ENCODE assay signal across 2 cellular contexts in genomic region chr7:127702253-127702652, GRCh38.
TF ChIP-seq lines count a peak whose summit lies in the region.

No MANE protein-coding gene starts in this region.

TF ChIP-seq in SK-N-SH treated with all-trans-retinoic acid at 6 μM for 48 hours, 23 proteins besides CTCF, POLR2A, EP300 and RAD21 (continued from another document):
- TF ChIP-seq, protein P1, sequence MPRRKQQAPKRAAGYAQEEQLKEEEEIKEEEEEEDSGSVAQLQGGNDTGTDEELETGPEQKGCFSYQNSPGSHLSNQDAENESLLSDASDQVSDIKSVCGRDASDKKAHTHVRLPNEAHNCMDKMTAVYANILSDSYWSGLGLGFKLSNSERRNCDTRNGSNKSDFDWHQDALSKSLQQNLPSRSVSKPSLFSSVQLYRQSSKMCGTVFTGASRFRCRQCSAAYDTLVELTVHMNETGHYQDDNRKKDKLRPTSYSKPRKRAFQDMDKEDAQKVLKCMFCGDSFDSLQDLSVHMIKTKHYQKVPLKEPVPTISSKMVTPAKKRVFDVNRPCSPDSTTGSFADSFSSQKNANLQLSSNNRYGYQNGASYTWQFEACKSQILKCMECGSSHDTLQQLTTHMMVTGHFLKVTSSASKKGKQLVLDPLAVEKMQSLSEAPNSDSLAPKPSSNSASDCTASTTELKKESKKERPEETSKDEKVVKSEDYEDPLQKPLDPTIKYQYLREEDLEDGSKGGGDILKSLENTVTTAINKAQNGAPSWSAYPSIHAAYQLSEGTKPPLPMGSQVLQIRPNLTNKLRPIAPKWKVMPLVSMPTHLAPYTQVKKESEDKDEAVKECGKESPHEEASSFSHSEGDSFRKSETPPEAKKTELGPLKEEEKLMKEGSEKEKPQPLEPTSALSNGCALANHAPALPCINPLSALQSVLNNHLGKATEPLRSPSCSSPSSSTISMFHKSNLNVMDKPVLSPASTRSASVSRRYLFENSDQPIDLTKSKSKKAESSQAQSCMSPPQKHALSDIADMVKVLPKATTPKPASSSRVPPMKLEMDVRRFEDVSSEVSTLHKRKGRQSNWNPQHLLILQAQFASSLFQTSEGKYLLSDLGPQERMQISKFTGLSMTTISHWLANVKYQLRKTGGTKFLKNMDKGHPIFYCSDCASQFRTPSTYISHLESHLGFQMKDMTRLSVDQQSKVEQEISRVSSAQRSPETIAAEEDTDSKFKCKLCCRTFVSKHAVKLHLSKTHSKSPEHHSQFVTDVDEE (CRISPR knock-in tag; IDR thresholded peaks at IDR 0.05), result no peak
- TF ChIP-seq ZFP30 (CRISPR knock-in tag; IDR thresholded peaks at IDR 0.05) (no peak), ZC3H10 (CRISPR knock-in tag; IDR thresholded peaks at IDR 0.05) (no peak), ZNF8 (CRISPR knock-in tag; IDR thresholded peaks at IDR 0.05) (no peak), OSR1 (CRISPR knock-in tag; IDR thresholded peaks at IDR 0.05) (no peak), PPARA (CRISPR knock-in tag; IDR thresholded peaks at IDR 0.05; ENCODE audit: borderline replicate concordance) (no peak), RARB (CRISPR knock-in tag; IDR thresholded peaks at IDR 0.05) (no peak), PATZ1 (CRISPR knock-in tag; IDR thresholded peaks at IDR 0.05; ENCODE audit: borderline replicate concordance) (no peak), ARNTL (CRISPR knock-in tag; IDR thresholded peaks at IDR 0.05; ENCODE audit: borderline replicate concordance, low read depth) (no peak)

TF ChIP-seq in SK-N-SH, 30 proteins besides CTCF, POLR2A, EP300 and RAD21 (continued from another document):
- TF ChIP-seq, protein P2, sequence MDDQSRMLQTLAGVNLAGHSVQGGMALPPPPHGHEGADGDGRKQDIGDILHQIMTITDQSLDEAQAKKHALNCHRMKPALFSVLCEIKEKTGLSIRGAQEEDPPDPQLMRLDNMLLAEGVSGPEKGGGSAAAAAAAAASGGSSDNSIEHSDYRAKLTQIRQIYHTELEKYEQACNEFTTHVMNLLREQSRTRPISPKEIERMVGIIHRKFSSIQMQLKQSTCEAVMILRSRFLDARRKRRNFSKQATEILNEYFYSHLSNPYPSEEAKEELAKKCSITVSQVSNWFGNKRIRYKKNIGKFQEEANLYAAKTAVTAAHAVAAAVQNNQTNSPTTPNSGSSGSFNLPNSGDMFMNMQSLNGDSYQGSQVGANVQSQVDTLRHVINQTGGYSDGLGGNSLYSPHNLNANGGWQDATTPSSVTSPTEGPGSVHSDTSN (IDR thresholded peaks at IDR 0.05), result no peak
